ENCODE assay signal across 18 cellular contexts in the genomic region with DNA sequence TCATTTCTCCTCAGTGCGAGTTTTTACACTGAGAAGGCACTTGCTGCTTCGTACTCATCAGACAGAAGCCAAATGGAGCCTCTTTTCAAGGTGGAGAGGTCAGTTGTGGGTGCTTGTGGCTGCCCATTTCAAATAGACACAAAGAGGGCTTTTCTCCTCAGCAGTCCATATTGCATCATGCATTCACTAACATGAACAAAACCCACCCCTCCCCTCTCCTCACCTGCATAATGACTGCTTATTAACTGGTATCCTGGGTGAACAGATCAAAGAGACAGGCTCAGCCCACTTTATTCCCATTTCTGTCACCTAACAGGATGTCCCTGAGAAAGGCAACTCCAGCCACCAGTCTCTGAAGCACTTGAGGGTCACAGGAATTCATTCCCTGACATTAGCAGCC. TPM values are rescaled to one million over a fixed set of nuclear protein-coding genes. Genes with fewer than 3 reads are reported as not detected.
DNase-seq lines count a peak whose midpoint lies in the region; ATAC-seq, FAIRE-seq and TF ChIP-seq lines count a peak whose summit lies in the region.
"Had no signal": no experiment of that assay in that cellular context is flagged by ENCODE, and none has a peak within 500 bp of the region (broad histone marks: within the 10 kb centered on the region; RNA-seq: fewer than 3 reads in every experiment).

No MANE protein-coding gene starts in this region.

- H3K79me1 ChIP-seq in IMR-90 (ENCODE audit: low read depth in 1 of 2, low read length in 2 of 2) = peaks cover 14 to 92% of the 10 kb centered on the region in 2 experiments

- no peak overlapping the region for H2BK15ac ChIP-seq in IMR-90 (ENCODE audit: low read depth, low read length)

- H3K27me3 ChIP-seq in IMR-90 (ENCODE audit: control insufficient read depth, insufficient read depth, low read length) (no peaks in the 10 kb centered on the region), spleen (replicated peaks in 1 of 7) (no peaks in the 10 kb centered on the region)
- H3K27me3 ChIP-seq: colonic mucosa had no signal

- ATAC-seq in IMR-90 (ENCODE audit: low read depth) = no peak

- DNase-seq in NCI-H1417 (lab: John Stamatoyannopoulos, UW) (peak; percentile 4 to 74 (median 42)), NCI-H1417 treated with DMSO at 0.1 percent for 48 hours (lab: John Stamatoyannopoulos, UW) (no peak), IMR-90 (no peak), epithelial cell of prostate (ENCODE audit: low read depth, low spot score) (no peak), spleen (no peak), H54 (ENCODE audit: insufficient read length, low spot score) (no peak), HuH-7 (ENCODE audit: low spot score) (no peak)
- DNase-seq in activated effector memory CD4-positive, alpha-beta T cell treated with anti-CD3 and anti-CD28 coated beads, Interleukin-2, amount 50 U/mL, for 16 hours = no peak
- DNase-seq: 8988T; activated CD8-positive, alpha-beta memory T cell treated with anti-CD3 and anti-CD28 coated beads, Interleukin-2, amount 50 U/mL, for 48 hours; activated naive CD8-positive, alpha-beta T cell treated with anti-CD3 and anti-CD28 coated beads, Interleukin-2, amount 10 ng/mL, durations not matched to agents 7 days and 5 days; Calu3; colonic mucosa; NCI-H1048; SHP77 treated with DMSO at 0.1 percent for 48 hours; stimulated activated naive CD4-positive, alpha-beta T cell treated with Interleukin-2 at 50 U/mL for 16 hours had no signal

- TF ChIP-seq POLR2A in IMR-90 (IDR thresholded peaks at IDR 0.05; ENCODE audit: low read depth, low read length) (no peak), spleen (IDR thresholded peaks at IDR 0.05) (no peak), H54 (IDR thresholded peaks at IDR 0.05; ENCODE audit: low read depth, low read length) (no peak)

- H3K27ac ChIP-seq in IMR-90 (ENCODE audit: insufficient read depth, low read length) (peak overlapping the region; percentile 37; the same call in 1 of the 2 replicates), epithelial cell of prostate (peak overlapping the region; percentile 70), spleen (peak overlapping the region in 5 of 8 donors; percentile 54 to 95 (median 78))
- H3K27ac ChIP-seq: colonic mucosa, VCaP had no signal

- no peak overlapping the region for H3K18ac ChIP-seq in IMR-90 (ENCODE audit: low read depth, low read length)

- H2BK120ac ChIP-seq in IMR-90 (ENCODE audit: low read depth, low read length) = no peak overlapping the region; the same call in 1 of the 2 replicates

- H4K8ac ChIP-seq in IMR-90 (ENCODE audit: low read depth in 2 of 2, low read length in 2 of 2) = no peak overlapping the region

- BruUV-seq in IMR-90 (replicated peaks; lab: Mats Ljungman, UMichigan) = no TSS peak

- no peak overlapping the region for H2BK20ac ChIP-seq in IMR-90 (ENCODE audit: low read depth, low read length)

- intact Hi-C loops in IMR-90 (cut with micrococcal nuclease) (no loop called here), spleen (cut with DNase I; ENCODE audit: low total_unique reads) (no loop called here)

- in situ Hi-C loops in IMR-90 (cut with MboI; ENCODE audit: low sequenced_read_pairs) = no loop called here

- WGBS in IMR-90 (ENCODE audit: extremely low coverage in 2 of 2, insufficient read length in 1 of 2), 2 experiments = no CpG with 5 or more reads among the region's 2 CpGs
- WGBS in spleen, 5 donors = 85 to 97% (median 94%) methylated on average over 2 of the region's 2 CpGs

- TF ChIP-seq CTCF in IMR-90 (conservative IDR thresholded peaks at IDR 0.05; ENCODE audit: low read depth, low read length) = no peak
- TF ChIP-seq CTCF in spleen (IDR thresholded peaks at IDR 0.05 in 8 of 11, conservative IDR thresholded peaks at IDR 0.05 in 3 of 11) = no peak

- peak overlapping the region; percentile 44; the same call in 1 of the 2 replicates for H3K23ac ChIP-seq in IMR-90 (ENCODE audit: low read depth, low read length)

- dilution Hi-C loops in IMR-90 (cut with HindIII; ENCODE audit: low sequenced_read_pairs, unreplicated experiment) = no loop called here

- no peak overlapping the region for H4K91ac ChIP-seq in IMR-90 (ENCODE audit: insufficient read depth, low read depth, low read length)

- peaks cover 95% of the 10 kb centered on the region for H4K20me1 ChIP-seq in IMR-90 (ENCODE audit: insufficient read depth, low read length)

- POLR2A ChIA-PET in IMR-90 (lab: Charles Lee; ENCODE audit: unreplicated experiment) = interaction anchor here (0.7 kb wide), 1 partner anchor 132 kb away, joined by 4 read pairs; no protein-coding TSS in a partner anchor

- H3K56ac ChIP-seq in IMR-90 (ENCODE audit: extremely low read depth, insufficient read depth, low read length) = no peak overlapping the region

- H2AK9ac ChIP-seq in IMR-90 (replicated peaks; ENCODE audit: low read depth, low read length, poor library complexity) = no peak overlapping the region

- TF ChIP-seq RAD21 in IMR-90 (IDR thresholded peaks at IDR 0.05; ENCODE audit: low read length) = no peak

- H3K4me3 ChIP-seq in IMR-90 (ENCODE audit: insufficient read depth, low read depth, low read length) = no peak overlapping the region
- no peak overlapping the region for H3K4me3 ChIP-seq in spleen
- H3K4me3 ChIP-seq: colonic mucosa had no signal

- H4K5ac ChIP-seq in IMR-90 (ENCODE audit: low read depth, low read length) = no peak overlapping the region

- peak overlapping the region; percentile 24 for H3K14ac ChIP-seq in IMR-90 (replicated peaks; ENCODE audit: low read depth, low read length)

- H3K4ac ChIP-seq in IMR-90 (ENCODE audit: low read depth, low read length) = no peak overlapping the region

- FAIRE-seq in H54 (lab: Jason Lieb, UNC) = no peak
- FAIRE-seq: HTR-8/SVneo had no signal

- H3K9ac ChIP-seq in IMR-90 (ENCODE audit: low read depth, low read length) = no peak overlapping the region

- H3K4me2 ChIP-seq in IMR-90 (ENCODE audit: low read depth, low read length) = no peak overlapping the region

- no peak overlapping the region for H2AFZ ChIP-seq in IMR-90 (replicated peaks; ENCODE audit: low read length, poor library complexity)

- CTCF ChIA-PET in IMR-90 (lab: Yijun Ruan, JAX) = no interaction called here

- H3K36me3 ChIP-seq in IMR-90 (ENCODE audit: control insufficient read depth, insufficient read depth, low read length) (peaks cover 4% of the 10 kb centered on the region; the same call in 1 of the 2 replicates), spleen (peaks cover 0 to 3% (median 0%) of the 10 kb centered on the region in 6 donors)
- H3K36me3 ChIP-seq: colonic mucosa had no signal

- peaks cover 44% of the 10 kb centered on the region for H3K9me1 ChIP-seq in IMR-90 (ENCODE audit: insufficient read depth, low read length)

- no peaks in the 10 kb centered on the region for H3K9me3 ChIP-seq in IMR-90 (ENCODE audit: control insufficient read depth, insufficient read depth, low read length)
- H3K9me3 ChIP-seq in spleen = no peaks in the 10 kb centered on the region
- H3K9me3 ChIP-seq: colonic mucosa had no signal

- H2AK5ac ChIP-seq in IMR-90 (ENCODE audit: low read depth, low read length) = peak overlapping the region; percentile 10; the same call in 1 of the 2 replicates

- H2BK5ac ChIP-seq in IMR-90 (ENCODE audit: low read depth, low read length, poor library complexity, severe bottlenecking) = peak overlapping the region; percentile 3

- H3K4me1 ChIP-seq in IMR-90 (ENCODE audit: control insufficient read depth, insufficient read depth, low read length) (peaks cover 38% of the 10 kb centered on the region), spleen (peaks cover 32 to 99% (median 58%) of the 10 kb centered on the region in 6 donors)

TF ChIP-seq in IMR-90, 13 proteins besides CTCF, POLR2A, EP300 and RAD21:
- TF ChIP-seq CEBPB (IDR thresholded peaks at IDR 0.05; ENCODE audit: low read depth, low read length) = peak; percentile 54; the same call in 1 of the 2 replicates
- no peak for TF ChIP-seq SMC3 (IDR thresholded peaks at IDR 0.05; ENCODE audit: low read depth, low read length)
TF ChIP-seq in IMR-90: peak in this region for 1.

RNA-seq across cellular contexts. Expression of gene KLF7, which starts 28.9 kb away (rescaled TPM):
- total RNA-seq in IMR-90 (2012; rRNA removed) = 25.3 and 28.5 TPM in 2 replicates
- polyA plus RNA-seq in IMR-90 (2012; rRNA removed) = 23.1 and 24.1 TPM in 2 replicates
- 5.1 and 8.5 TPM in 2 replicates for polyA plus RNA-seq in IMR-90 (2012; cell fraction: cytosol; rRNA removed)
- polyA plus RNA-seq in IMR-90 (2012; cell fraction: nucleus; rRNA removed; ENCODE audit: low replicate concordance) = 33.0 and 75.4 TPM in 2 replicates
- total RNA-seq in spleen = 10 to 100 TPM; 23.6 to 74.4 (median 43.3) TPM
- polyA plus RNA-seq in spleen = 1 to 10 TPM; 2.9 to 3.8 (median 2.9) TPM

Comparison
In these comparisons a context has a peak if more than half of its experiments do, and no peak if none do; other contexts are left out.
1. DNase-seq: peak in NCI-H1417 (3 of 3); none in NCI-H1417 treated with DMSO at 0.1 percent for 48 hours (single experiment), IMR-90 (single experiment), epithelial cell of prostate (single experiment), spleen (single experiment), activated effector memory CD4-positive, alpha-beta T cell treated with anti-CD3 and anti-CD28 coated beads, Interleukin-2, amount 50 U/mL, for 16 hours (single experiment), H54 (single experiment) and HuH-7 (single experiment).
2. Peak in every context shown above with its lines, with median percentiles within 50 percentile points of each other: H3K27ac ChIP-seq.